ENCODE assay signal across 8 cellular contexts in genomic region chr3:124761250-124761796, GRCh38. TPM values are rescaled to one million over a fixed set of nuclear protein-coding genes. Genes with fewer than 3 reads are reported as not detected.
DNase-seq lines count a peak whose midpoint lies in the region; ATAC-seq and TF ChIP-seq lines count a peak whose summit lies in the region.

No MANE protein-coding gene starts in this region.

- no peak overlapping the region for H3K27ac ChIP-seq in left lung

- H3K27me3 Mint-ChIP-seq in HFFc6 (ENCODE audit: insufficient read depth) (peaks cover 3% of the 10 kb centered on the region), chondrocyte (ENCODE audit: low read depth) (no peaks in the 10 kb centered on the region)

- peaks cover 19% of the 10 kb centered on the region; the same call in 1 of the 2 replicates for H3K36me3 Mint-ChIP-seq in HFFc6 (ENCODE audit: low read depth)
- peaks cover 25% of the 10 kb centered on the region for H3K36me3 Mint-ChIP-seq in chondrocyte (ENCODE audit: low read depth)

- intact Hi-C loops in left lung (cut with DNase I) = loop anchor here (5.0 to 10.0 kb wide), 2 partner anchors 141 to 143 kb away; no protein-coding TSS in a partner anchor

- peaks cover 0 to 31% of the 10 kb centered on the region in 2 donors for H3K36me3 ChIP-seq in left lung

- ATAC-seq in left lung (peak; percentile 97), HG03469 (IDR thresholded peaks at IDR 0.05; ENCODE audit: unreplicated experiment) (no peak)

- H3K9me3 ChIP-seq in left lung = no peaks in the 10 kb centered on the region

- H3K4me3 Mint-ChIP-seq in HFFc6 (peak overlapping the region; percentile 40), chondrocyte (ENCODE audit: unreplicated experiment) (no peak overlapping the region)

- DNase-seq in CMK (ENCODE audit: low read depth) (peak; percentile 30), HFFc6 (peak; percentile 66), NCI-H510A (lab: John Stamatoyannopoulos, UW) (peak; percentile 19), chondrocyte (ENCODE audit: low spot score) (no peak), left lung (peak; percentile 76 to 84)
- DNase-seq in activated CD4-positive, alpha-beta T cell treated with anti-CD3 and anti-CD28 coated beads for 4 hours = peak; percentile 71 to 79
- DNase-seq in stimulated activated CD4-positive, alpha-beta T cell treated with anti-CD3 and anti-CD28 coated beads, Interleukin-2, amount 100 ng/mL, for 48 hours = peak; percentile 77

- H3K4me1 ChIP-seq in left lung = peaks cover 0 to 14% of the 10 kb centered on the region in 2 donors

- no peaks in the 10 kb centered on the region for H3K27me3 ChIP-seq in left lung

- H3K4me1 Mint-ChIP-seq in HFFc6 (ENCODE audit: low read depth) (peaks cover 30% of the 10 kb centered on the region), chondrocyte (ENCODE audit: low read depth) (peaks cover 48% of the 10 kb centered on the region)

- peak; percentile 99 for TF ChIP-seq CTCF in HFFc6 (IDR thresholded peaks at IDR 0.05)
- TF ChIP-seq CTCF in chondrocyte (IDR thresholded peaks at IDR 0.05) = peak; percentile 100
- TF ChIP-seq CTCF in left lung (IDR thresholded peaks at IDR 0.05) = peak; percentile 90 to 94

- H3K9me3 Mint-ChIP-seq in HFFc6 (no peaks in the 10 kb centered on the region), chondrocyte (ENCODE audit: low read depth) (no peaks in the 10 kb centered on the region)

- no peak overlapping the region for H3K4me3 ChIP-seq in left lung

- H3K27ac Mint-ChIP-seq in HFFc6 (peak overlapping the region; percentile 53), chondrocyte (ENCODE audit: unreplicated experiment) (no peak overlapping the region)

RNA-seq across cellular contexts. Expression of gene UMPS, which starts 31.1 kb away (rescaled TPM):
- total RNA-seq in HFFc6 (2021; fragmentation: NEBNext Ultra II Directional; extraction: Animal tissue kit (Norgen Biotek cat#: 25700)) = 10 to 100 TPM; 25.2 to 39.6 (median 28.4) TPM
- total RNA-seq in chondrocyte = 16.6 to 24.0 TPM (median 19.4 TPM) in 3 replicates
- total RNA-seq in left lung = 10 to 100 TPM; 18.8 to 32.4 TPM
